Comparison of ENCODE assay signal across 11 cellular contexts in the genomic region with DNA sequence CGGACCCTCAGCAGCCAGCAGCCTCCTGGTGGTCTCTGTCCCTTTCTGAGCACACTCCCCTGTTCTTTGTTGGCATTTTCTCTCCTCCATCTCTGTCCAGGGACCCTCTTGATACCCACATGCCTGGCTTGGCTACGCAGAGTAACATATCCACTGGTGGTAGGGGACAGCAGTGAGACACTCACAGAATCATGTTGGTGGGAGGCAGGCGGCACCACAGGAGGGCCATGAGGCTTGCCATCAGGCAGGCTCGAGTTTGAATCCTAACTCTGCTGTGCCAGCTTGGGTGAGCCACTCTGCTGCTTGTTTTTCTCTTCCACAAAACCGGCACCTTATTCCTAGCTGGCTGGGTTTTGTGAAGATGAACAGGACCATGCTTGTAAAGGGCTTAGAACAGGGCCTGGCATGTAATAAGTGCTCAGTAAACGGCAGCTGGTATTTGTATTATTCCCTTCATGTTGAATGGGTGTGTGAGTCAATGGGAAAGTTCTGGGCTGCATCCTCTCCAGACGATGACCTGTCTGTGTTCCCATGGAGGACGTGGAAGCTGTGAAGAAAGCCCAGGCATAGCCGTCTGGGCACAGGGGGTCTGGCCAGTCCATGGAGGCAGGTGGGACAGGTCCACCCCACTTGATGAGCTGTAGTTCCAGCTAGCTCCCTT. TPM values are rescaled to one million over a fixed set of nuclear protein-coding genes. Genes with fewer than 3 reads are reported as not detected.
DNase-seq lines count a peak whose midpoint lies in the region; TF ChIP-seq lines count a peak whose summit lies in the region.
"Had no signal": no experiment of that assay in that cellular context is flagged by ENCODE, and none has a peak within 500 bp of the region (broad histone marks: within the 10 kb centered on the region; RNA-seq: fewer than 3 reads in every experiment).

No MANE protein-coding gene starts in this region.

- no peaks in the 10 kb centered on the region for H3K9me3 Mint-ChIP-seq in activated T-helper 1 cell treated with anti-CD3 and anti-CD28 coated beads, Interleukin-12 subunit alpha, Interleukin-12 subunit beta, Interleukin-2, Interleukin-4 antibody, amounts not matched to agents 30 ng/mL and 10 ng/mL and 1 ng/mL, durations not matched to agents 14 hours and 24 hours and 36 hours

- H3K27me3 Mint-ChIP-seq in activated T-helper 1 cell treated with anti-CD3 and anti-CD28 coated beads, Interleukin-12 subunit alpha, Interleukin-12 subunit beta, Interleukin-2, Interleukin-4 antibody, amounts not matched to agents 30 ng/mL and 10 ng/mL and 1 ng/mL, durations not matched to agents 14 hours and 24 hours and 36 hours (ENCODE audit: insufficient read depth), result peaks cover 35% of the 10 kb centered on the region

- H3K4me3 ChIP-seq in fibroblast of mammary gland (ENCODE audit: control insufficient read depth, low read depth, low read length), result no peak overlapping the region
- no peak overlapping the region for H3K4me3 ChIP-seq in rectal smooth muscle tissue (ENCODE audit: low read length)
- no peak overlapping the region for H3K4me3 ChIP-seq in MG63
- H3K4me3 ChIP-seq: K562 had no signal

- DNase-seq in ELR (ENCODE audit: low read depth), result peak; percentile 68
- DNase-seq in activated T-helper 1 cell treated with anti-CD3 and anti-CD28 coated beads, Interleukin-12 subunit alpha, Interleukin-12 subunit beta, Interleukin-2, Interleukin-4 antibody, amounts not matched to agents 30 ng/mL and 10 ng/mL and 1 ng/mL, durations not matched to agents 14 hours and 24 hours and 36 hours (ENCODE audit: low spot score), result no peak
- peak; percentile 70 for DNase-seq in fibroblast of mammary gland (ENCODE audit: low read depth)
- DNase-seq in ecto neural progenitor cell (ENCODE audit: low spot score), result no peak
- no peak for DNase-seq in MG63
- DNase-seq in NCI-H2171 treated with DMSO at 0.1 percent for 48 hours (lab: John Stamatoyannopoulos, UW), result no peak
- no peak for DNase-seq in NCI-H2029 treated with DMSO at 0.1 percent for 48 hours (lab: John Stamatoyannopoulos, UW)
- DNase-seq: hippocampal formation, NCI-H446 had no signal

- peaks cover 2% of the 10 kb centered on the region for H3K36me3 Mint-ChIP-seq in activated T-helper 1 cell treated with anti-CD3 and anti-CD28 coated beads, Interleukin-12 subunit alpha, Interleukin-12 subunit beta, Interleukin-2, Interleukin-4 antibody, amounts not matched to agents 30 ng/mL and 10 ng/mL and 1 ng/mL, durations not matched to agents 14 hours and 24 hours and 36 hours (ENCODE audit: low read depth)

- H3K27ac Mint-ChIP-seq in activated T-helper 1 cell treated with anti-CD3 and anti-CD28 coated beads, Interleukin-12 subunit alpha, Interleukin-12 subunit beta, Interleukin-2, Interleukin-4 antibody, amounts not matched to agents 30 ng/mL and 10 ng/mL and 1 ng/mL, durations not matched to agents 14 hours and 24 hours and 36 hours, result peak overlapping the region; percentile 69

- H3K27me3 ChIP-seq in rectal smooth muscle tissue (ENCODE audit: control insufficient read depth, insufficient read depth, low read length) (peaks cover 14% of the 10 kb centered on the region), MG63 (peaks cover 13% of the 10 kb centered on the region)

- peak overlapping the region; percentile 66 for H3K4me3 Mint-ChIP-seq in activated T-helper 1 cell treated with anti-CD3 and anti-CD28 coated beads, Interleukin-12 subunit alpha, Interleukin-12 subunit beta, Interleukin-2, Interleukin-4 antibody, amounts not matched to agents 30 ng/mL and 10 ng/mL and 1 ng/mL, durations not matched to agents 14 hours and 24 hours and 36 hours

- H3K9me3 ChIP-seq in MG63, result no peaks in the 10 kb centered on the region

- H3K27ac ChIP-seq in rectal smooth muscle tissue (ENCODE audit: low read depth, low read length), result peak overlapping the region; percentile 38

- H3K36me3 ChIP-seq in rectal smooth muscle tissue (ENCODE audit: control insufficient read depth, insufficient read depth, low read length) (no peaks in the 10 kb centered on the region), MG63 (no peaks in the 10 kb centered on the region)

- H3K9ac ChIP-seq in rectal smooth muscle tissue (ENCODE audit: low read length), result no peak overlapping the region

- peaks cover 14% of the 10 kb centered on the region for H3K4me1 ChIP-seq in rectal smooth muscle tissue (ENCODE audit: control insufficient read depth, insufficient read depth, low read length)

- intact Hi-C loops in activated T-helper 1 cell treated with anti-CD3 and anti-CD28 coated beads, Interleukin-12 subunit alpha, Interleukin-12 subunit beta, Interleukin-2, Interleukin-4 antibody, amounts not matched to agents 30 ng/mL and 10 ng/mL and 1 ng/mL, durations not matched to agents 14 hours and 24 hours and 36 hours (cut with micrococcal nuclease), result loop anchor here (5.0 to 10.0 kb wide), 3 partner anchors 240 to 497 kb away; a partner anchor contains a TSS

- TF ChIP-seq CTCF in fibroblast of mammary gland (conservative IDR thresholded peaks at IDR 0.05; ENCODE audit: control insufficient read depth, insufficient read depth, low read depth, low read length), result no peak

- H3K4me1 Mint-ChIP-seq in activated T-helper 1 cell treated with anti-CD3 and anti-CD28 coated beads, Interleukin-12 subunit alpha, Interleukin-12 subunit beta, Interleukin-2, Interleukin-4 antibody, amounts not matched to agents 30 ng/mL and 10 ng/mL and 1 ng/mL, durations not matched to agents 14 hours and 24 hours and 36 hours (ENCODE audit: low read depth), result peaks cover 16% of the 10 kb centered on the region

RNA-seq across cellular contexts. Expression of a gene that starts 2.3 kb away (rescaled TPM):
- total RNA-seq in activated T-helper 1 cell treated with anti-CD3 and anti-CD28 coated beads, Interleukin-12 subunit alpha, Interleukin-12 subunit beta, Interleukin-2, Interleukin-4 antibody, amounts not matched to agents 30 ng/mL and 10 ng/mL and 1 ng/mL, durations not matched to agents 14 hours and 24 hours and 36 hours, result 6.1 and 7.4 TPM in 2 replicates
- total RNA-seq in MG63 (2014; rRNA removed; shearing (Covaris generic); ENCODE audit: low replicate concordance), result 1.1 and 1.3 TPM in 2 replicates

RNA-seq across cellular contexts. Expression of a gene that starts 58.6 kb away (rescaled TPM):
- total RNA-seq in activated T-helper 1 cell treated with anti-CD3 and anti-CD28 coated beads, Interleukin-12 subunit alpha, Interleukin-12 subunit beta, Interleukin-2, Interleukin-4 antibody, amounts not matched to agents 30 ng/mL and 10 ng/mL and 1 ng/mL, durations not matched to agents 14 hours and 24 hours and 36 hours, result not detected in 2 replicates
- total RNA-seq in MG63 (2014; rRNA removed; shearing (Covaris generic); ENCODE audit: low replicate concordance), result not detected in 2 replicates
- total RNA-seq: K562 had no signal

Comparison
In these comparisons a context has a peak if more than half of its experiments do, and no peak if none do; other contexts are left out.
1. DNase-seq: peak in ELR (single experiment) and fibroblast of mammary gland (single experiment); none in activated T-helper 1 cell treated with anti-CD3 and anti-CD28 coated beads, Interleukin-12 subunit alpha, Interleukin-12 subunit beta, Interleukin-2, Interleukin-4 antibody, amounts not matched to agents 30 ng/mL and 10 ng/mL and 1 ng/mL, durations not matched to agents 14 hours and 24 hours and 36 hours (single experiment), ecto neural progenitor cell (single experiment), MG63 (single experiment), NCI-H2171 treated with DMSO at 0.1 percent for 48 hours (single experiment) and NCI-H2029 treated with DMSO at 0.1 percent for 48 hours (single experiment).